30 cellular contexts compared by ENCODE assay signal in the genomic region with DNA sequence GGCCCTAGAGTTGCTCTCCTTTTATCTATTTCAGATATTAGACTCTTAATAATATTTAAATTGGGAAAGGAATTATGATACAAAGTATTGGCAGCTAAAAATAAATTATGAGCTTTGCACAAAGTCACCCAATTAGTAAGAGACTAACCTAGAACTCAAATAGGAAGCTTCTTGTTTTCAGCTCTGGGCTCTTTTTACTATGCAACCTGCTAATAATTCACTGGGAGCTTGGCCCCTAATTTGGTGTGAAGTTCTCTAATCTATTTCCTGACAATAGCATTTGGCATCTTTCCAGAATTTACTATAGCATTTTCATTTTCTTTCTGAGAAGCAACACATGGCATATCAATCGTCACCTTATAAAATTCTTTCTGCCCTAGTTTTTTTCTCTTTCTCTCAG.
A peak's percentile ranks its signal among the peaks of the same experiment; 100 is the strongest.
DNase-seq lines count a peak whose midpoint lies in the region; ATAC-seq, FAIRE-seq and TF ChIP-seq lines count a peak whose summit lies in the region.
"Had no signal": no experiment of that assay in that cellular context is flagged by ENCODE, and none has a peak within 500 bp of the region (broad histone marks: within the 10 kb centered on the region; RNA-seq: fewer than 3 reads in every experiment).

No MANE protein-coding gene starts in this region.

- POLR2A ChIA-PET in GM12878 (lab: Charles Lee) = no interaction called here

- in situ Hi-C loops in GM12878 (cut with MboI) = no loop called here

- no peak overlapping the region for H3K27ac Mint-ChIP-seq in endothelial cell (ENCODE audit: unreplicated experiment)
- H3K27ac Mint-ChIP-seq: CD4-positive, alpha-beta T cell; T-helper 1 cell treated with Interleukin-12 subunit alpha and Interleukin-12 subunit beta and Interleukin-4 antibody, amounts not matched to agents 30 μg/mL and 1 μg/mL, for 36 hours had no signal

- no peak overlapping the region for H3K4me3 Mint-ChIP-seq in endothelial cell (ENCODE audit: unreplicated experiment)
- H3K4me3 Mint-ChIP-seq: CD4-positive, alpha-beta T cell; T-helper 1 cell treated with Interleukin-12 subunit alpha and Interleukin-12 subunit beta and Interleukin-4 antibody, amounts not matched to agents 30 μg/mL and 1 μg/mL, for 36 hours had no signal

- H3K36me3 Mint-ChIP-seq in endothelial cell (ENCODE audit: low read depth, unreplicated experiment) = no peaks in the 10 kb centered on the region

- RAD21 ChIA-PET in GM12878 (lab: Charles Lee; ENCODE audit: unreplicated experiment) = interaction anchor here (0.7 to 1.5 kb wide), 4 partner anchors 10 to 260 kb away, joined by 3 to 6 read pairs (median 4); no protein-coding TSS in a partner anchor

- no peaks in the 10 kb centered on the region for H3K9me3 Mint-ChIP-seq in endothelial cell (ENCODE audit: unreplicated experiment)
- H3K9me3 Mint-ChIP-seq: T-helper 1 cell treated with Interleukin-12 subunit alpha and Interleukin-12 subunit beta and Interleukin-4 antibody, amounts not matched to agents 30 μg/mL and 1 μg/mL, for 36 hours had no signal

- no TSS peak for BruUV-seq in GM12878 (replicated peaks; lab: Mats Ljungman, UMichigan)

- SMC1A ChIA-PET in GM12878 (lab: Charles Lee; ENCODE audit: uncharacterized antibody, unreplicated experiment) = interaction anchor here (1.1 to 2.4 kb wide), 6 partner anchors 9 to 48 kb away, joined by 3 to 6 read pairs (median 3); no protein-coding TSS in a partner anchor

- no peaks in the 10 kb centered on the region for H3K27me3 ChIP-seq in GM12878 (replicated peaks in 1 of 2; ENCODE audit: control insufficient read depth in 2 of 2, insufficient read depth in 2 of 2, low read length in 1 of 2)

- H3K36me3 ChIP-seq in GM12878 (ENCODE audit: control insufficient read depth in 2 of 2, insufficient read depth in 2 of 2, low read length in 1 of 2) = no peaks in the 10 kb centered on the region
- H3K36me3 ChIP-seq: BLaER1 treated with 17β-estradiol and CSF1 and Interleukin-3, amounts not matched to agents 10 nM and 100 nM had no signal

- CTCF ChIA-PET in GM12878 (lab: Yijun Ruan, JAX) = interaction anchor here (0.9 kb wide), 1 partner anchor 10 kb away, joined by 4 read pairs; no protein-coding TSS in a partner anchor

- TF ChIP-seq POLR2A in GM12878 (IDR thresholded peaks at IDR 0.05; ENCODE audit: low read depth, low read length) = no peak

- no peak overlapping the region for H3K9ac ChIP-seq in GM12878 (ENCODE audit: control insufficient read depth, insufficient read depth, low read length)
- H3K9ac ChIP-seq: BLaER1 treated with 17β-estradiol and CSF1 and Interleukin-3, amounts not matched to agents 10 nM and 100 nM; SK-N-SH had no signal

- H3K27me3 Mint-ChIP-seq in endothelial cell (ENCODE audit: unreplicated experiment) = no peaks in the 10 kb centered on the region
- H3K27me3 Mint-ChIP-seq: CD4-positive, alpha-beta T cell had no signal

- intact Hi-C loops in GM12878 (cut with micrococcal nuclease; ENCODE audit: unreplicated experiment) = no loop called here

- no peak for TF ChIP-seq EP300 in GM12878 (IDR thresholded peaks at IDR 0.05; ENCODE audit: borderline replicate concordance in 1 of 2, control insufficient read depth in 1 of 2, low read depth in 2 of 2, low read length in 2 of 2)

- FAIRE-seq in GM12878 (lab: Jason Lieb, UNC) = no peak
- FAIRE-seq: A204.1, GM12891, H54 had no signal

- no peak overlapping the region for H3K4me3 ChIP-seq in GM12878
- H3K4me3 ChIP-seq: BLaER1 treated with 17β-estradiol and CSF1 and Interleukin-3, amounts not matched to agents 10 nM and 100 nM had no signal

- no peak overlapping the region for H2AFZ ChIP-seq in GM12878 (ENCODE audit: control insufficient read depth, low read depth, low read length)

- TF ChIP-seq RAD21 in GM12878 (IDR thresholded peaks at IDR 0.05; ENCODE audit: insufficient read depth, low read depth, low read length) = no peak

- ATAC-seq in GM18511 (IDR thresholded peaks at IDR 0.05; ENCODE audit: unreplicated experiment) = peak; percentile 58
- peak; percentile 48 for ATAC-seq in HG03354 (IDR thresholded peaks at IDR 0.05; ENCODE audit: poor library complexity, severe bottlenecking, unreplicated experiment)
- peak; percentile 77 for ATAC-seq in GM12878
- ATAC-seq: PC-3 had no signal

- 58% methylated on average over 1 of the region's 1 CpG for WGBS in GM12878 (ENCODE audit: insufficient coverage, insufficient replicate concordance, low lambda C conversion rate, missing lambda C conversion rate)

- H3K27ac ChIP-seq in GM12878 (ENCODE audit: control insufficient read depth, insufficient read depth) = no peak overlapping the region
- H3K27ac ChIP-seq: BLaER1 treated with 17β-estradiol and CSF1 and Interleukin-3, amounts not matched to agents 10 nM and 100 nM had no signal

- no peak overlapping the region for H3K4me2 ChIP-seq in GM12878 (ENCODE audit: control insufficient read depth, insufficient read depth)
- H3K4me2 ChIP-seq: BLaER1 treated with 17β-estradiol and CSF1 and Interleukin-3, amounts not matched to agents 10 nM and 100 nM; SK-N-SH had no signal

- no peaks in the 10 kb centered on the region for H3K4me1 ChIP-seq in GM12878 (ENCODE audit: control insufficient read depth, insufficient read depth, low read length)
- H3K4me1 ChIP-seq: BLaER1 treated with 17β-estradiol and CSF1 and Interleukin-3, amounts not matched to agents 10 nM and 100 nM; Caco-2 had no signal

- peaks cover 4% of the 10 kb centered on the region for H3K4me1 Mint-ChIP-seq in endothelial cell (ENCODE audit: unreplicated experiment)

- no peaks in the 10 kb centered on the region for H3K79me2 ChIP-seq in GM12878 (ENCODE audit: control insufficient read depth, insufficient read depth, low read length)

- no peaks in the 10 kb centered on the region for H4K20me1 ChIP-seq in GM12878 (ENCODE audit: control insufficient read depth, insufficient read depth)
- H4K20me1 ChIP-seq: BLaER1 treated with 17β-estradiol and CSF1 and Interleukin-3, amounts not matched to agents 10 nM and 100 nM had no signal

- peak; percentile 37 for DNase-seq in NCI-H748 (lab: John Stamatoyannopoulos, UW; ENCODE audit: unreplicated experiment)
- DNase-seq in NCI-H748 treated with DMSO at 0.1 percent for 48 hours (lab: John Stamatoyannopoulos, UW) = no peak
- DNase-seq in GM12878 (ENCODE audit: low read depth, low spot score) = no peak
- no peak for DNase-seq in NCI-H446 (lab: John Stamatoyannopoulos, UW)
- no peak for DNase-seq in retina
- DNase-seq in endothelial cell (ENCODE audit: low spot score) = no peak
- DNase-seq: AML-193; Caco-2; CD4-positive, alpha-beta T cell; DMS 273 treated with DMSO at 0.1 percent for 48 hours; DMS79; EL; GDM1; NCI-H1092 treated with DMSO at 0.1 percent for 48 hours; NCI-H1694; NCI-H2029 treated with DMSO at 0.1 percent for 48 hours; NCI-H2171 treated with DMSO at 0.1 percent for 48 hours; NCI-H446 treated with DMSO at 0.1 percent for 48 hours; NCI-H526; PC-3; SK-N-SH; SW 1271; T-helper 9 cell had no signal

- H3K9me3 ChIP-seq in GM12878 (replicated peaks; ENCODE audit: control insufficient read depth, insufficient read depth, low read length) = no peaks in the 10 kb centered on the region
- H3K9me3 ChIP-seq: BLaER1 treated with 17β-estradiol and CSF1 and Interleukin-3, amounts not matched to agents 10 nM and 100 nM; Caco-2; SK-N-SH had no signal

- TF ChIP-seq CTCF in GM12878 (IDR thresholded peaks at IDR 0.05 in 2 of 3, conservative IDR thresholded peaks at IDR 0.05 in 1 of 3; ENCODE audit: control insufficient read depth in 2 of 3, extremely low read depth in 1 of 3, insufficient read depth in 1 of 3, low read depth in 3 of 3, low read length in 3 of 3) = no peak
- TF ChIP-seq CTCF in endothelial cell (IDR thresholded peaks at IDR 0.05; ENCODE audit: unreplicated experiment) = no peak

TF ChIP-seq in GM12878, 131 proteins besides CTCF, POLR2A, EP300 and RAD21:
- TF ChIP-seq ZNF24 (IDR thresholded peaks at IDR 0.05) (no peak), SMAD1 (IDR thresholded peaks at IDR 0.05; ENCODE audit: low read depth, partially characterized antibody) (peak; percentile 69)
